Comparison of ENCODE assay signal across 15 cellular contexts in genomic region chr1:47840791-47841190, GRCh38.
DNase-seq lines count a peak whose midpoint lies in the region; ATAC-seq, FAIRE-seq and TF ChIP-seq lines count a peak whose summit lies in the region.
"Had no signal": no experiment of that assay in that cellular context is flagged by ENCODE, and none has a peak within 500 bp of the region (broad histone marks: within the 10 kb centered on the region; RNA-seq: fewer than 3 reads in every experiment).

No MANE protein-coding gene starts in this region.

- DNase-seq in HepG2 (ENCODE audit: low spot score), result peak; percentile 85
- DNase-seq in right lobe of liver, result no peak
- no peak for DNase-seq in endothelial cell (ENCODE audit: low spot score)
- peak in 1 of 6 donors; percentile 26 for DNase-seq in pancreas
- DNase-seq in transverse colon, result peak; percentile 1
- DNase-seq in lower lobe of right lung, result no peak
- no peak for DNase-seq in NCI-H146 (lab: John Stamatoyannopoulos, UW)
- DNase-seq: Calu3; CD4-positive, CD25-positive, alpha-beta regulatory T cell; DMS79; GOT3 had no signal

- H3K4me1 ChIP-seq in HepG2 (ENCODE audit: insufficient read depth, low read length), result peaks cover 91% of the 10 kb centered on the region
- H3K4me1 ChIP-seq in right lobe of liver, result peaks cover 0 to 30% (median 0%) of the 10 kb centered on the region in 4 donors
- H3K4me1 ChIP-seq in pancreas, result no peaks in the 10 kb centered on the region
- peaks cover 4 to 38% (median 31%) of the 10 kb centered on the region in 4 donors for H3K4me1 ChIP-seq in transverse colon
- no peaks in the 10 kb centered on the region for H3K4me1 ChIP-seq in lower lobe of right lung
- H3K4me1 ChIP-seq: HAP-1 had no signal

- H3K27ac Mint-ChIP-seq in endothelial cell (ENCODE audit: unreplicated experiment), result peak overlapping the region; percentile 48
- H3K27ac Mint-ChIP-seq: CD4-positive, CD25-positive, alpha-beta regulatory T cell had no signal

- H3K4me2 ChIP-seq in HepG2 (ENCODE audit: low read depth, low read length), result peak overlapping the region; percentile 56

- ATAC-seq in HepG2 (peak; percentile 72), right lobe of liver (no peak), pancreas (peak in 3 of 4 donors; percentile 41 to 61 (median 56)), lower lobe of right lung (no peak), GM21526 (IDR thresholded peaks at IDR 0.05; ENCODE audit: low FRiP score, unreplicated experiment) (no peak)

- BruUV-seq in HepG2 (replicated peaks; lab: Mats Ljungman, UMichigan), result no TSS peak

- TF ChIP-seq POLR2A in HepG2 (IDR thresholded peaks at IDR 0.05; ENCODE audit: insufficient read depth in 1 of 2, low read depth in 2 of 2, low read length in 2 of 2) (0 out of 4 replicates have a peak, but pooled peaks of 1 of the 2 experiments have one; percentile 19), right lobe of liver (IDR thresholded peaks at IDR 0.05) (no peak), transverse colon (IDR thresholded peaks at IDR 0.05) (no peak)

- peaks cover 23% of the 10 kb centered on the region for H3K27me3 Mint-ChIP-seq in endothelial cell (ENCODE audit: unreplicated experiment)

- H3K9me3 Mint-ChIP-seq in endothelial cell (ENCODE audit: unreplicated experiment), result no peaks in the 10 kb centered on the region

- 6% methylated on average over 2 of the region's 2 CpGs for WGBS in HepG2 (ENCODE audit: low lambda C conversion rate)
- WGBS in right lobe of liver (ENCODE audit: insufficient coverage, low coverage, low lambda C conversion rate, missing lambda C conversion rate), result 44% methylated on average over 2 of the region's 2 CpGs
- 35 to 37% methylated on average over 2 of the region's 2 CpGs for WGBS in pancreas, 2 donors
- WGBS in transverse colon (ENCODE audit: low coverage in 1 of 2), 2 donors, result 65 to 79% methylated on average over 2 of the region's 2 CpGs

- CTCF ChIA-PET in HepG2 (lab: Yijun Ruan, JAX; ENCODE audit: low intra/inter-chr PET ratio, low total read pairs), result no interaction called here

- H3K9ac ChIP-seq in HepG2 (ENCODE audit: insufficient read depth, low read depth, low read length), result peak overlapping the region; percentile 17; the same call in 1 of the 2 replicates

- no peak overlapping the region for H3K4me3 Mint-ChIP-seq in endothelial cell (ENCODE audit: unreplicated experiment)
- H3K4me3 Mint-ChIP-seq: CD4-positive, CD25-positive, alpha-beta regulatory T cell had no signal

- H3K27ac ChIP-seq in HepG2 (ENCODE audit: extremely low read length, insufficient read depth, low read length), result peak overlapping the region; percentile 67
- H3K27ac ChIP-seq in right lobe of liver, result no peak overlapping the region
- peak overlapping the region; percentile 1 to 62 (median 44) for H3K27ac ChIP-seq in pancreas
- H3K27ac ChIP-seq in transverse colon, result no peak overlapping the region
- no peak overlapping the region for H3K27ac ChIP-seq in lower lobe of right lung
- H3K27ac ChIP-seq: 22Rv1 had no signal

- no peaks in the 10 kb centered on the region for H4K20me1 ChIP-seq in HepG2 (ENCODE audit: insufficient read depth, low read length)

- H3K27me3 ChIP-seq in HepG2 (ENCODE audit: control insufficient read depth in 1 of 2, insufficient read depth in 2 of 2, low read length in 2 of 2) (no peaks in the 10 kb centered on the region), right lobe of liver (no peaks in the 10 kb centered on the region), pancreas (no peaks in the 10 kb centered on the region), transverse colon (no peaks in the 10 kb centered on the region), lower lobe of right lung (ENCODE audit: low read depth) (no peaks in the 10 kb centered on the region)

- H3K4me3 ChIP-seq in HepG2 (replicated peaks in 1 of 3; ENCODE audit: insufficient read depth in 1 of 3, low read depth in 2 of 3, low read length in 3 of 3) (0 out of 6 replicates have a peak overlapping the region, but pooled peaks of 1 of the 3 experiments have one; percentile 4), right lobe of liver (no peak overlapping the region), pancreas (no peak overlapping the region), transverse colon (no peak overlapping the region), lower lobe of right lung (no peak overlapping the region)
- H3K4me3 ChIP-seq: HAP-1 had no signal

- FAIRE-seq in HepG2 (lab: Jason Lieb, UNC) (peak; percentile 92), pancreas (lab: Jason Lieb, UNC) (no peak)
- FAIRE-seq: GM12891 had no signal

- peaks cover 6% of the 10 kb centered on the region for H3K4me1 Mint-ChIP-seq in endothelial cell (ENCODE audit: unreplicated experiment)
- H3K4me1 Mint-ChIP-seq: CD4-positive, CD25-positive, alpha-beta regulatory T cell had no signal

- POLR2A ChIA-PET in HepG2 (lab: Yijun Ruan, JAX), result interaction anchor here (0.9 to 2.5 kb wide), 4 partner anchors 13 to 78 kb away, joined by 4 to 19 read pairs (median 5); no protein-coding TSS in a partner anchor

- intact Hi-C loops in HepG2 (cut with micrococcal nuclease; ENCODE audit: unreplicated experiment), result loop anchor here (2.0 kb wide), 1 partner anchor 78 kb away; no protein-coding TSS in a partner anchor
- intact Hi-C loops in right lobe of liver (cut with DNase I), result no loop called here
- intact Hi-C loops in pancreas (cut with DNase I), result no loop called here
- intact Hi-C loops in transverse colon (cut with DNase I; ENCODE audit: low total_unique reads), result no loop called here
- intact Hi-C loops in lower lobe of right lung (cut with DNase I), result no loop called here

- no peaks in the 10 kb centered on the region for H3K79me2 ChIP-seq in HepG2 (ENCODE audit: insufficient read depth, low read length)

- H3K9me3 ChIP-seq in HepG2 (ENCODE audit: low read length) (peaks cover 1% of the 10 kb centered on the region; the same call in 1 of the 2 replicates), right lobe of liver (no peaks in the 10 kb centered on the region), pancreas (no peaks in the 10 kb centered on the region), transverse colon (no peaks in the 10 kb centered on the region), lower lobe of right lung (peaks cover 7% of the 10 kb centered on the region)
- H3K9me3 ChIP-seq: HAP-1 had no signal

- in situ Hi-C loops in HepG2 (cut with HindIII; ENCODE audit: extremely low pct_ligation_motif_present, low pct_unique_long_range_greater_than_20kb), result no loop called here
- in situ Hi-C loops in transverse colon (cut with MboI; ENCODE audit: low pct_ligation_motif_present in 1 of 4, low pct_unique_long_range_greater_than_20kb in 1 of 4, low sequenced_read_pairs in 3 of 4), result no loop called here

- H3K36me3 ChIP-seq in HepG2 (replicated peaks in 1 of 2; ENCODE audit: control insufficient read depth in 1 of 2, insufficient read depth in 2 of 2, low read length in 2 of 2) (no peaks in the 10 kb centered on the region), right lobe of liver (no peaks in the 10 kb centered on the region), pancreas (no peaks in the 10 kb centered on the region), transverse colon (no peaks in the 10 kb centered on the region), lower lobe of right lung (no peaks in the 10 kb centered on the region)
- H3K36me3 ChIP-seq: HAP-1 had no signal

- no peak overlapping the region for H2AFZ ChIP-seq in HepG2 (ENCODE audit: low read length)

- TF ChIP-seq EP300 in HepG2 (IDR thresholded peaks at IDR 0.05; ENCODE audit: low read depth in 2 of 2, low read length in 2 of 2) (peak in 1 of 2 experiments; percentile 70; a peak in 2 of 4 replicates), HepG2 (CRISPR knock-in tag; IDR thresholded peaks at IDR 0.05; ENCODE audit: borderline replicate concordance) (peak; percentile 51; the same call in 1 of the 2 replicates), transverse colon (IDR thresholded peaks at IDR 0.05; ENCODE audit: low read depth) (no peak)

- H3K36me3 Mint-ChIP-seq in endothelial cell (ENCODE audit: low read depth, unreplicated experiment), result no peaks in the 10 kb centered on the region
- H3K36me3 Mint-ChIP-seq: CD4-positive, CD25-positive, alpha-beta regulatory T cell had no signal

- TF ChIP-seq CTCF in HepG2 (CRISPR knock-in tag; IDR thresholded peaks at IDR 0.05), result no peak
- TF ChIP-seq CTCF in right lobe of liver (IDR thresholded peaks at IDR 0.05), result no peak
- TF ChIP-seq CTCF in endothelial cell (IDR thresholded peaks at IDR 0.05; ENCODE audit: unreplicated experiment), result no peak
- no peak for TF ChIP-seq CTCF in pancreas (IDR thresholded peaks at IDR 0.05)
- TF ChIP-seq CTCF in transverse colon (IDR thresholded peaks at IDR 0.05), result no peak
- TF ChIP-seq CTCF in lower lobe of right lung (IDR thresholded peaks at IDR 0.05), result no peak

- no peak for TF ChIP-seq RAD21 in HepG2 (CRISPR knock-in tag; IDR thresholded peaks at IDR 0.05)

TF ChIP-seq in HepG2, 621 proteins besides CTCF, POLR2A, EP300 and RAD21 (continues in another document):
- TF ChIP-seq HOMEZ (CRISPR knock-in tag; IDR thresholded peaks at IDR 0.05; ENCODE audit: low read depth) (peak; percentile 51; the same call in 1 of the 2 replicates), ATF6 (CRISPR knock-in tag; conservative IDR thresholded peaks at IDR 0.05) (no peak), RXRA (CRISPR knock-in tag; IDR thresholded peaks at IDR 0.05) (peak; percentile 81; the same call in 1 of the 2 replicates), RFX5 (IDR thresholded peaks at IDR 0.05; ENCODE audit: low read depth, low read length) (no peak)

Comparison
In these comparisons a context has a peak if more than half of its experiments do, and no peak if none do; other contexts are left out.
1. ATAC-seq: peak in HepG2 (single experiment) and pancreas (3 of 4); none in right lobe of liver (0 of 4), lower lobe of right lung (0 of 2) and GM21526 (single experiment).
2. DNase-seq: peak in HepG2 (single experiment) and transverse colon (single experiment); none in right lobe of liver (0 of 3), endothelial cell (single experiment), lower lobe of right lung (single experiment) and NCI-H146 (single experiment).
3. H3K27ac ChIP-seq: peak in HepG2 (single experiment) and pancreas (4 of 4); none in right lobe of liver (0 of 3), transverse colon (0 of 4) and lower lobe of right lung (single experiment).